Comparison of ENCODE assay signal across 8 cellular contexts in the genomic region with DNA sequence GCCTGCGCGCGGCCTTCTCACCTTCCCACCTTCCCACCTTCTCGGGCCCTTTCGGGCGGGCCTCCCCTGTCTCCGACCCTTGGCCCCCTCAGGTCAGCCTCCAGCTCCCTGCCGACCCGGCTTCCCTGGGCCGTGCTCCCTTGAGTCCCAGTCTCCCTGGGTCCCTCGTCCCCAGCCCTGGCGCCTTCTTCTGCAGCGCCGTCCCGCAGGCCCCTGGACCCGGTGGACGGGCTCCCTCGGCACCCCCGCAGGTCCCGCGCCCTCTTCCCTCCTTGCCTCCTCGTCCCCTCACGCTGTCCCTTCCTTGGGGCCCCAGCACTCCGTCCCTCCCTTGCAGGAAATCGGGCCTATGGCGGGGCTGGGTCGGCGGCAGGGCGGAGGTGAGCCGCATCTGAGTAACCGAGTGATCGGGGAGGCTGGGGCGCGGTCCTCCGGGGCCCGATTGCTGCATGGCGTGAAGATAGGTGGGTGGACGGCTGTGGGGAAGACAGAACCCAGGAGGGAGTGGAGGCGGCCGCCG. TPM values are rescaled to one million over a fixed set of nuclear protein-coding genes. Genes with fewer than 3 reads are reported as not detected.
DNase-seq lines count a peak whose midpoint lies in the region; ATAC-seq, FAIRE-seq and TF ChIP-seq lines count a peak whose summit lies in the region.

No MANE protein-coding gene starts in this region.

- H3K27me3 Mint-ChIP-seq in activated naive CD8-positive, alpha-beta T cell = no peaks in the 10 kb centered on the region

- H3K4me3 Mint-ChIP-seq in activated naive CD8-positive, alpha-beta T cell = peak overlapping the region; percentile 96

- under 1% methylated on average over 40 of the region's 41 CpGs for WGBS in right cardiac atrium

- H3K4me1 Mint-ChIP-seq in activated naive CD8-positive, alpha-beta T cell (ENCODE audit: low read depth) = peaks cover 38% of the 10 kb centered on the region

- peaks cover 5% of the 10 kb centered on the region; the same call in 1 of the 2 replicates for H3K4me1 ChIP-seq in BE2C
- peaks cover 12% of the 10 kb centered on the region for H3K4me1 ChIP-seq in right cardiac atrium (ENCODE audit: control insufficient read depth, insufficient read depth, low read length)
- H3K4me1 ChIP-seq in skeletal muscle tissue (ENCODE audit: control insufficient read depth in 3 of 3, insufficient read depth in 3 of 3, low read length in 3 of 3) = peaks cover 44 to 65% (median 50%) of the 10 kb centered on the region in 3 donors

- no peak for TF ChIP-seq CTCF in BE2C (IDR thresholded peaks at IDR 0.05; ENCODE audit: low read depth, low read length)

- ATAC-seq in GM21576 (IDR thresholded peaks at IDR 0.05; ENCODE audit: unreplicated experiment) (peak; percentile 3), right cardiac atrium (peak; percentile 9 to 26)

- H3K27me3 ChIP-seq in BE2C (no peaks in the 10 kb centered on the region), right cardiac atrium (ENCODE audit: control insufficient read depth, insufficient read depth) (no peaks in the 10 kb centered on the region), skeletal muscle tissue (ENCODE audit: control insufficient read depth in 3 of 3, insufficient read depth in 3 of 3, low read length in 3 of 3) (no peaks in the 10 kb centered on the region)

- H3K9me3 Mint-ChIP-seq in activated naive CD8-positive, alpha-beta T cell (ENCODE audit: low read depth) = no peaks in the 10 kb centered on the region

- intact Hi-C loops in right cardiac atrium (cut with DNase I) = no loop called here

- peak overlapping the region; percentile 87 to 99 (median 90) for H3K9ac ChIP-seq in skeletal muscle tissue (ENCODE audit: low read depth in 1 of 3, low read length in 3 of 3)

- DNase-seq in BE2C (no peak), NAMALWA (ENCODE audit: low spot score) (peak; percentile 48), right cardiac atrium (no peak), SKM-1 (lab: John Stamatoyannopoulos, UW; ENCODE audit: unreplicated experiment) (no peak), GM12891 (ENCODE audit: insufficient read length, low spot score) (no peak)

- H3K9me3 ChIP-seq in BE2C (no peaks in the 10 kb centered on the region), right cardiac atrium (ENCODE audit: control insufficient read depth, low read length) (no peaks in the 10 kb centered on the region), skeletal muscle tissue (ENCODE audit: control insufficient read depth in 3 of 3, low read length in 3 of 3) (no peaks in the 10 kb centered on the region)

- TF ChIP-seq POLR2A in GM12891 (IDR thresholded peaks at IDR 0.05; ENCODE audit: low read depth, low read length) = no peak

- peaks cover 25% of the 10 kb centered on the region for H3K36me3 ChIP-seq in BE2C
- H3K36me3 ChIP-seq in skeletal muscle tissue (ENCODE audit: control insufficient read depth in 3 of 3, insufficient read depth in 3 of 3, low read length in 3 of 3) = peaks cover 4 to 8% (median 7%) of the 10 kb centered on the region in 3 donors

- H3K4me3 ChIP-seq in BE2C (ENCODE audit: low read depth, low read length) = peak overlapping the region; percentile 95
- peak overlapping the region; percentile 74 for H3K4me3 ChIP-seq in right cardiac atrium (ENCODE audit: low read length)
- H3K4me3 ChIP-seq in skeletal muscle tissue (ENCODE audit: low read length in 3 of 3) = peak overlapping the region; percentile 73 to 96 (median 92)

- FAIRE-seq in GM12891 (lab: Jason Lieb, UNC) = no peak

- peaks cover 11% of the 10 kb centered on the region for H3K36me3 Mint-ChIP-seq in activated naive CD8-positive, alpha-beta T cell

- H3K27ac ChIP-seq in right cardiac atrium (ENCODE audit: low read length) (peak overlapping the region; percentile 77), skeletal muscle tissue (ENCODE audit: low read depth, low read length) (peak overlapping the region; percentile 94)

- peak overlapping the region; percentile 97 for H3K27ac Mint-ChIP-seq in activated naive CD8-positive, alpha-beta T cell

TF ChIP-seq in GM12891, 5 proteins besides CTCF, POLR2A, EP300 and RAD21:
- TF ChIP-seq POU2F2 (IDR thresholded peaks at IDR 0.05; ENCODE audit: low read depth, low read length) (no peak), POLR2AphosphoS5 (IDR thresholded peaks at IDR 0.05; ENCODE audit: low read depth, low read length) (no peak), PAX5 (IDR thresholded peaks at IDR 0.05; ENCODE audit: insufficient read depth, low read length, severe bottlenecking) (no peak), SPI1 (IDR thresholded peaks at IDR 0.05; ENCODE audit: low read depth, low read length) (no peak), TAF1 (IDR thresholded peaks at IDR 0.05; ENCODE audit: low read depth, low read length) (no peak)

RNA-seq across cellular contexts. Expression of a gene that starts 7.6 kb away (rescaled TPM):
- 121 TPM for polyA plus RNA-seq in BE2C (2012; ENCODE audit: insufficient read depth, insufficient read length, low read depth)
- total RNA-seq in right cardiac atrium (10 to 100 TPM; 31.9 to 37.7 (median 34.9) TPM), skeletal muscle tissue (7.3 TPM)
- 40.8 TPM for polyA plus RNA-seq in right cardiac atrium
- 82.0 TPM for polyA plus RNA-seq in GM12891 (2012; ENCODE audit: low read depth, missing spikeins)

RNA-seq across cellular contexts. Expression of a gene that starts 7.8 kb away (rescaled TPM):
- 2,605 TPM for polyA plus RNA-seq in BE2C (2012; ENCODE audit: insufficient read depth, insufficient read length, low read depth)
- total RNA-seq in right cardiac atrium (100 to 1,000 TPM; 696 to 797 (median 747) TPM), skeletal muscle tissue (2,732 TPM)
- polyA plus RNA-seq in right cardiac atrium = 2,205 TPM
- 5,793 TPM for polyA plus RNA-seq in GM12891 (2012; ENCODE audit: low read depth, missing spikeins)

RNA-seq across cellular contexts. Expression of a gene that starts 16.3 kb away (rescaled TPM):
- polyA plus RNA-seq in BE2C (2012; ENCODE audit: insufficient read depth, insufficient read length, low read depth) = not detected
- total RNA-seq in right cardiac atrium = not detected
- polyA plus RNA-seq in right cardiac atrium = 0.09 TPM
- total RNA-seq in skeletal muscle tissue = not detected
- not detected for polyA plus RNA-seq in GM12891 (2012; ENCODE audit: low read depth, missing spikeins)
